Comparison of ENCODE assay signal across 29 cellular contexts in genomic region chr6:50826803-50827202, GRCh38. TPM values are rescaled to one million over a fixed set of nuclear protein-coding genes. Genes with fewer than 3 reads are reported as not detected.
DNase-seq lines count a peak whose midpoint lies in the region; ATAC-seq and TF ChIP-seq lines count a peak whose summit lies in the region.
"Had no signal": no experiment of that assay in that cellular context is flagged by ENCODE, and none has a peak within 500 bp of the region (broad histone marks: within the 10 kb centered on the region; RNA-seq: fewer than 3 reads in every experiment).

No MANE protein-coding gene starts in this region.

- no peak overlapping the region for H3K4me2 ChIP-seq in mammary epithelial cell (ENCODE audit: insufficient read depth, low read depth, low read length)
- H3K4me2 ChIP-seq: BLaER1 had no signal

- TF ChIP-seq EP300 in esophagus muscularis mucosa (IDR thresholded peaks at IDR 0.05): no peak

- H3K36me3 ChIP-seq in breast epithelium: no peaks in the 10 kb centered on the region
- no peaks in the 10 kb centered on the region for H3K36me3 ChIP-seq in mammary epithelial cell (ENCODE audit: insufficient read depth, low read length)
- no peaks in the 10 kb centered on the region for H3K36me3 ChIP-seq in esophagus muscularis mucosa
- H3K36me3 ChIP-seq in left ventricle myocardium inferior: no peaks in the 10 kb centered on the region
- H3K36me3 ChIP-seq: BLaER1, gastroesophageal sphincter, tibial artery had no signal

- BruUV-seq in mammary epithelial cell (replicated peaks; lab: Mats Ljungman, UMichigan): no TSS peak

- DNase-seq in breast epithelium (ENCODE audit: low spot score in 2 of 2) (no peak), mammary epithelial cell (no peak), NCI-H748 (lab: John Stamatoyannopoulos, UW; ENCODE audit: unreplicated experiment) (peak; percentile 99), esophagus muscularis mucosa (ENCODE audit: extremely low spot score) (peak; percentile 89), left ventricle myocardium inferior (no peak), SHP77 (lab: John Stamatoyannopoulos, UW) (no peak)
- DNase-seq: ACHN; activated CD8-positive, alpha-beta T cell treated with anti-CD3 and anti-CD28 coated beads for 36 hours; anterior cingulate cortex; Caco-2; endodermal cell; hippocampal formation; IMR-90; left colon; mesendoderm; NCI-H1092; NCI-H524; stimulated activated CD8-positive, alpha-beta memory T cell treated with anti-CD3 and anti-CD28 coated beads, Interleukin-4, amount 100 ng/mL, for 48 hours; stimulated activated naive CD8-positive, alpha-beta T cell treated with anti-CD3 and anti-CD28 coated beads, Interleukin-15, amount 100 ng/mL, for 72 hours; tibial artery had no signal

- in situ Hi-C loops in mammary epithelial cell (cut with MboI; ENCODE audit: low sequenced_read_pairs in 2 of 2): loop anchor here in 1 of 2 donors (10.0 kb wide), 1 partner anchor 708 kb away; no protein-coding TSS in a partner anchor

- WGBS in mammary epithelial cell (ENCODE audit: low coverage, missing lambda C conversion rate): 12% methylated on average over 15 of the region's 15 CpGs
- 11% methylated on average over 15 of the region's 15 CpGs for WGBS in esophagus muscularis mucosa

- H3K79me2 ChIP-seq in mammary epithelial cell (ENCODE audit: insufficient read depth, low read length): no peaks in the 10 kb centered on the region

- H4K20me1 ChIP-seq in mammary epithelial cell (ENCODE audit: insufficient read depth, low read length): no peaks in the 10 kb centered on the region
- H4K20me1 ChIP-seq: BLaER1 had no signal

- no peak overlapping the region for H2AFZ ChIP-seq in mammary epithelial cell (ENCODE audit: low read depth, low read length)

- H3K9me3 ChIP-seq in breast epithelium: no peaks in the 10 kb centered on the region
- no peaks in the 10 kb centered on the region for H3K9me3 ChIP-seq in mammary epithelial cell (replicated peaks; ENCODE audit: insufficient read depth, low read length)
- no peaks in the 10 kb centered on the region for H3K9me3 ChIP-seq in esophagus muscularis mucosa
- H3K9me3 ChIP-seq in left ventricle myocardium inferior (replicated peaks): no peaks in the 10 kb centered on the region
- H3K9me3 ChIP-seq: Caco-2, gastroesophageal sphincter, tibial artery had no signal

- no peaks in the 10 kb centered on the region for H3K4me1 ChIP-seq in breast epithelium
- H3K4me1 ChIP-seq in mammary epithelial cell (ENCODE audit: insufficient read depth, low read length): no peaks in the 10 kb centered on the region
- peaks cover 0 to 8% (median 0%) of the 10 kb centered on the region in 4 donors for H3K4me1 ChIP-seq in esophagus muscularis mucosa
- H3K4me1 ChIP-seq in left ventricle myocardium inferior: no peaks in the 10 kb centered on the region
- H3K4me1 ChIP-seq: BLaER1, Caco-2 had no signal

- no peak for ATAC-seq in HG03280 (IDR thresholded peaks at IDR 0.05; ENCODE audit: unreplicated experiment)
- ATAC-seq in HG02973 (IDR thresholded peaks at IDR 0.05; ENCODE audit: unreplicated experiment): no peak
- ATAC-seq: activated CD8-positive, alpha-beta T cell treated with anti-CD3 and anti-CD28 coated beads for 36 hours; activated naive CD4-positive, alpha-beta T cell treated with anti-CD3 and anti-CD28 coated beads, Interleukin-2, amount 50 U/mL, for 72 hours; gastroesophageal sphincter; left colon; stimulated activated naive CD8-positive, alpha-beta T cell treated with anti-CD3 and anti-CD28 coated beads, Interleukin-15, amount 100 ng/mL, for 72 hours had no signal

- CTCF ChIA-PET in mammary epithelial cell (lab: Charles Lee; ENCODE audit: low non-redundant PET): no interaction called here

- H3K27ac ChIP-seq in breast epithelium: peak overlapping the region; percentile 87 to 98
- H3K27ac ChIP-seq in mammary epithelial cell (ENCODE audit: insufficient read depth, low read depth, low read length): no peak overlapping the region
- H3K27ac ChIP-seq in esophagus muscularis mucosa (replicated peaks in 1 of 4): no peak overlapping the region
- H3K27ac ChIP-seq in left ventricle myocardium inferior (replicated peaks): no peak overlapping the region
- H3K27ac ChIP-seq: BLaER1, gastroesophageal sphincter, tibial artery had no signal

- dilution Hi-C loops in mammary epithelial cell (cut with HindIII; ENCODE audit: low sequenced_read_pairs): no loop called here

- peak overlapping the region in 2 of 3 donors; percentile 63 to 78 for H3K4me3 ChIP-seq in breast epithelium
- no peak overlapping the region for H3K4me3 ChIP-seq in mammary epithelial cell (replicated peaks in 1 of 3; ENCODE audit: insufficient read depth in 1 of 3, low read depth in 2 of 3, low read length in 3 of 3)
- no peak overlapping the region for H3K4me3 ChIP-seq in esophagus muscularis mucosa
- no peak overlapping the region for H3K4me3 ChIP-seq in left ventricle myocardium inferior
- H3K4me3 ChIP-seq: BLaER1, gastroesophageal sphincter, skin epidermis, tibial artery had no signal

- no peak for TF ChIP-seq CTCF in breast epithelium (IDR thresholded peaks at IDR 0.05)
- TF ChIP-seq CTCF in mammary epithelial cell (conservative IDR thresholded peaks at IDR 0.05 in 1 of 2, IDR thresholded peaks at IDR 0.05 in 1 of 2; ENCODE audit: extremely low read depth in 1 of 2, insufficient read depth in 1 of 2, low read depth in 1 of 2, low read length in 2 of 2): no peak
- TF ChIP-seq CTCF in esophagus muscularis mucosa (IDR thresholded peaks at IDR 0.05): no peak
- TF ChIP-seq CTCF in left ventricle myocardium inferior (IDR thresholded peaks at IDR 0.05; ENCODE audit: borderline replicate concordance): no peak

- TF ChIP-seq POLR2A in breast epithelium (IDR thresholded peaks at IDR 0.05) (no peak), esophagus muscularis mucosa (IDR thresholded peaks at IDR 0.05; ENCODE audit: low read depth) (no peak)

- H3K27me3 ChIP-seq in breast epithelium (peaks cover 2 to 37% of the 10 kb centered on the region in 2 donors), mammary epithelial cell (ENCODE audit: insufficient read depth, low read length) (peaks cover 56% of the 10 kb centered on the region), esophagus muscularis mucosa (peaks cover 0 to 97% (median 48%) of the 10 kb centered on the region in 4 donors), left ventricle myocardium inferior (ENCODE audit: low read depth) (peaks cover 100% of the 10 kb centered on the region)

- intact Hi-C loops in breast epithelium (cut with DNase I; ENCODE audit: low total_unique reads): no loop called here
- intact Hi-C loops in mammary epithelial cell (cut with micrococcal nuclease): no loop called here
- intact Hi-C loops in esophagus muscularis mucosa (cut with DNase I): no loop called here
- intact Hi-C loops in left ventricle myocardium inferior (cut with micrococcal nuclease): no loop called here

- H3K9ac ChIP-seq in mammary epithelial cell (ENCODE audit: insufficient read depth, low read length): no peak overlapping the region
- H3K9ac ChIP-seq: BLaER1 had no signal

RNA-seq across cellular contexts. Expression of gene TFAP2B, which starts 8.1 kb away (rescaled TPM):
- 10 to 100 TPM in 2 of 3 donors, under 1 TPM in 1; under 0.01 to 25.0 (median 14.4) TPM for total RNA-seq in breast epithelium
- total RNA-seq in mammary epithelial cell: 1 to 10 TPM in 1 of 2 donors, under 1 TPM in 1; 0.21 to 2.0 TPM
- not detected for polyA plus RNA-seq in mammary epithelial cell
- polyA minus RNA-seq in mammary epithelial cell: not detected
- not detected for total RNA-seq in esophagus muscularis mucosa
- not detected for total RNA-seq in left ventricle myocardium inferior
- total RNA-seq: activated CD8-positive, alpha-beta T cell treated with anti-CD3 and anti-CD28 coated beads for 36 hours; activated naive CD4-positive, alpha-beta T cell treated with anti-CD3 and anti-CD28 coated beads, Interleukin-2, amount 50 U/mL, for 72 hours; activated T-helper 2 cell treated with anti-CD3 and anti-CD28 coated beads, Interferon-gamma antibody, Interleukin-2, Interleukin-4, amounts not matched to agents 10 μg/mL and 5 μg/mL and 100 μg/mL, durations not matched to agents 14 hours and 24 hours and 36 hours; Caco-2; cardiac septum; endodermal cell; IMR-90; left colon; SK-MEL-5 had no signal
- polyA plus RNA-seq: IMR-90 had no signal

Comparison
In these comparisons a context has a peak if more than half of its experiments do, and no peak if none do; other contexts are left out.
1. H3K27ac ChIP-seq: peak in breast epithelium (2 of 2); none in mammary epithelial cell (single experiment), esophagus muscularis mucosa (0 of 4) and left ventricle myocardium inferior (single experiment).
2. H3K4me3 ChIP-seq: peak in breast epithelium (2 of 3); none in mammary epithelial cell (0 of 3), esophagus muscularis mucosa (0 of 4) and left ventricle myocardium inferior (single experiment).
3. DNase-seq: peak in NCI-H748 (single experiment) and esophagus muscularis mucosa (single experiment); none in breast epithelium (0 of 2), mammary epithelial cell (single experiment), left ventricle myocardium inferior (single experiment) and SHP77 (0 of 2).